Comparison of ENCODE assay signal across 27 cellular contexts in genomic region chr1:228039986-228040385, GRCh38. TPM values are rescaled to one million over a fixed set of nuclear protein-coding genes. Genes with fewer than 3 reads are reported as not detected.
"Had no signal": no experiment of that assay in that cellular context is flagged by ENCODE, and none has a peak within 500 bp of the region (broad histone marks: within the 10 kb centered on the region; RNA-seq: fewer than 3 reads in every experiment).

No MANE protein-coding gene starts in this region.

- H3K27ac Mint-ChIP-seq: activated CD4-positive, alpha-beta memory T cell treated with anti-CD3 and anti-CD28 coated beads, Interleukin-2, amount 10 ng/mL, durations not matched to agents 7 days and 5 days; activated CD4-positive, alpha-beta T cell treated with anti-CD3 and anti-CD28 coated beads, Interleukin-2, amount 10 ng/mL, durations not matched to agents 24 days and 14 days; activated CD8-positive, alpha-beta memory T cell treated with anti-CD3 and anti-CD28 coated beads, Interleukin-2, amount 10 ng/mL, durations not matched to agents 7 days and 5 days; activated T-helper 17 cell treated with anti-CD3 and anti-CD28 coated beads, Interleukin-2, amount 50 U/mL, for 72 hours; endodermal cell; mesothelial cell of epicardium; naive thymus-derived CD8-positive, alpha-beta T cell; stimulated activated memory B cell treated with anti-CD40 and anti-IgM and Interleukin-4, amounts not matched to agents 10 μg/mL and 1 μg/mL and 100 μg/mL, for 72 hours had no signal

- H3K4me1 Mint-ChIP-seq: activated CD4-positive, alpha-beta memory T cell treated with anti-CD3 and anti-CD28 coated beads, Interleukin-2, amount 10 ng/mL, durations not matched to agents 7 days and 5 days; activated CD4-positive, alpha-beta T cell treated with anti-CD3 and anti-CD28 coated beads, Interleukin-2, amount 10 ng/mL, durations not matched to agents 24 days and 14 days; activated CD8-positive, alpha-beta memory T cell treated with anti-CD3 and anti-CD28 coated beads, Interleukin-2, amount 10 ng/mL, durations not matched to agents 7 days and 5 days; activated T-helper 17 cell treated with anti-CD3 and anti-CD28 coated beads, Interleukin-2, amount 50 U/mL, for 72 hours; stimulated activated memory B cell treated with anti-CD40 and anti-IgM and Interleukin-4, amounts not matched to agents 10 μg/mL and 1 μg/mL and 100 μg/mL, for 72 hours had no signal

- H3K36me3 Mint-ChIP-seq: activated CD8-positive, alpha-beta memory T cell treated with anti-CD3 and anti-CD28 coated beads, Interleukin-2, amount 10 ng/mL, durations not matched to agents 7 days and 5 days; mesothelial cell of epicardium; naive thymus-derived CD8-positive, alpha-beta T cell; stimulated activated memory B cell treated with anti-CD40 and anti-IgM and Interleukin-4, amounts not matched to agents 10 μg/mL and 1 μg/mL and 100 μg/mL, for 72 hours had no signal

- ATAC-seq: activated CD4-positive, CD25-positive, alpha-beta regulatory T cell treated with anti-CD3 and anti-CD28 coated beads, Interleukin-2, amount 50 U/mL, for 24 hours; activated CD8-positive, alpha-beta memory T cell treated with anti-CD3 and anti-CD28 coated beads, Interleukin-2, amount 10 ng/mL, durations not matched to agents 7 days and 5 days; activated T-helper 17 cell treated with anti-CD3 and anti-CD28 coated beads, Interleukin-2, amount 50 U/mL, for 72 hours; gastroesophageal sphincter; heart right ventricle; naive thymus-derived CD8-positive, alpha-beta T cell; pancreas; right cardiac atrium; stimulated activated memory B cell treated with anti-CD40 and anti-IgM and Interleukin-4, amounts not matched to agents 10 μg/mL and 1 μg/mL and 100 μg/mL, for 72 hours had no signal

- DNase-seq: activated CD4-positive, alpha-beta memory T cell treated with anti-CD3 and anti-CD28 coated beads, Interleukin-2, amount 10 ng/mL, durations not matched to agents 7 days and 5 days; activated CD4-positive, alpha-beta T cell treated with anti-CD3 and anti-CD28 coated beads, Interleukin-2, amount 10 ng/mL, durations not matched to agents 24 days and 14 days; activated CD8-positive, alpha-beta memory T cell treated with anti-CD3 and anti-CD28 coated beads, Interleukin-2, amount 10 ng/mL, durations not matched to agents 7 days and 5 days; activated naive CD4-positive, alpha-beta T cell treated with Interleukin-2 at 50 U/mL for 16 hours; amygdala; cerebellar nuclear complex; cortex of kidney; endodermal cell; esophagus squamous epithelium; heart right ventricle; left ventricle myocardium inferior; mammary epithelial cell; naive thymus-derived CD8-positive, alpha-beta T cell; small intestine; stimulated activated CD4-positive, alpha-beta T cell treated with anti-CD3 and anti-CD28 coated beads, Interleukin-15, amount 100 ng/mL, for 24 hours; SW 1271; T-helper 2 cell had no signal

- H3K4me3 Mint-ChIP-seq: activated CD4-positive, alpha-beta memory T cell treated with anti-CD3 and anti-CD28 coated beads, Interleukin-2, amount 10 ng/mL, durations not matched to agents 7 days and 5 days; activated CD4-positive, alpha-beta T cell treated with anti-CD3 and anti-CD28 coated beads, Interleukin-2, amount 10 ng/mL, durations not matched to agents 24 days and 14 days; activated CD8-positive, alpha-beta memory T cell treated with anti-CD3 and anti-CD28 coated beads, Interleukin-2, amount 10 ng/mL, durations not matched to agents 7 days and 5 days; activated T-helper 17 cell treated with anti-CD3 and anti-CD28 coated beads, Interleukin-2, amount 50 U/mL, for 72 hours; endodermal cell; mesothelial cell of epicardium; naive thymus-derived CD8-positive, alpha-beta T cell; stimulated activated memory B cell treated with anti-CD40 and anti-IgM and Interleukin-4, amounts not matched to agents 10 μg/mL and 1 μg/mL and 100 μg/mL, for 72 hours had no signal

- H3K9me3 Mint-ChIP-seq: activated CD4-positive, alpha-beta memory T cell treated with anti-CD3 and anti-CD28 coated beads, Interleukin-2, amount 10 ng/mL, durations not matched to agents 7 days and 5 days; activated CD4-positive, alpha-beta T cell treated with anti-CD3 and anti-CD28 coated beads, Interleukin-2, amount 10 ng/mL, durations not matched to agents 24 days and 14 days; activated T-helper 17 cell treated with anti-CD3 and anti-CD28 coated beads, Interleukin-2, amount 50 U/mL, for 72 hours; endodermal cell; mesothelial cell of epicardium; naive thymus-derived CD8-positive, alpha-beta T cell; stimulated activated memory B cell treated with anti-CD40 and anti-IgM and Interleukin-4, amounts not matched to agents 10 μg/mL and 1 μg/mL and 100 μg/mL, for 72 hours had no signal

RNA-seq across cellular contexts. Expression of gene WNT3A, which starts 33.2 kb away (rescaled TPM):
- total RNA-seq: activated CD4-positive, alpha-beta memory T cell treated with anti-CD3 and anti-CD28 coated beads, Interleukin-2, amount 10 ng/mL, durations not matched to agents 7 days and 5 days; activated CD4-positive, alpha-beta T cell treated with anti-CD3 and anti-CD28 coated beads, Interleukin-2, amount 10 ng/mL, durations not matched to agents 24 days and 14 days; activated CD8-positive, alpha-beta memory T cell treated with anti-CD3 and anti-CD28 coated beads, Interleukin-2, amount 10 ng/mL, durations not matched to agents 7 days and 5 days; activated T-helper 17 cell treated with anti-CD3 and anti-CD28 coated beads, Interleukin-2, amount 50 U/mL, for 72 hours; gastroesophageal sphincter; heart right ventricle; kidney epithelial cell; left ventricle myocardium inferior; mammary epithelial cell; naive thymus-derived CD8-positive, alpha-beta T cell; pancreas; pulmonary artery endothelial cell; right cardiac atrium; urinary bladder had no signal
